ENCODE assay signal across 8 cellular contexts in the genomic region with DNA sequence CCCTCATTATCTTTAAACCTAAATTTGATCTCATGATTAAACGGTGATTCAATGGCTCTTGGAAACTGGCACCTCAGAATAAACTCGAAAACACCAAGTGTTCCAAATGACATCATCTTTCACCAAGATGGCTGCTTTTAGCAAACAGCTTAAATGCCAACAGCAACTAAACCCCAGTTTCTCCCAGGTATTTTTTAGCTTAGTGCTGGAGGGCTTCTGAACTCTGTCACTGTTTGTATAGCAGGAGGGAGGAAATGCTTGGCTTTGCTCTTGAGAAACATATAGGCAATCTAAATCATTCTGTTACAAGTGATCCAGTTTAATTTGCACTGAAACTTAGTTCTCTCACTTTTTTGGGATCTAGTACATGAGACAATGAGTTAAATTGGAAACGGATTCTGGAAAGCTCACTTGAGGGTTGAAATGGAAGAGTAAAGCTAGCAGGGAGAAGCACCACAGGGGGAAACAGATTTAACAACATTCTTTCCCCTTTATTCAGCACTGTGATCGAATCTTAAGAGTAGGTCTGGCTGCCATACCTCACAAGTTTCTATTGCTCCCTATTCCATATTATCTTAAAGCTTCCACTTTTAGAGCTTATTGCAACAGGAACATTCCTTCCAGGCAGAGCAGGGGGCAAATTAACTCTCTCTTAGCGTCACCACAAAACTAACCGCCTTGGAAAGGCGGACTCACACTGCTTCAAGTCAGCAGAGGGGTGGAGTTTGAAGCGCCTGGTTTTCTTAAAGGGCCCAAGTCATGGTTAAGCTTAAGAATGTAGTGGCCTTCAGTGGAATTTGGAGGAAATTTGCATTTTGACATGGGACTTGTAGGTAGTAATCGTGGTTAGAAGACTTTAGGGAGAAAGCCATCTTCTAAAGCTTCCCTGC. TPM values are rescaled to one million over a fixed set of nuclear protein-coding genes. Genes with fewer than 3 reads are reported as not detected.
DNase-seq lines count a peak whose midpoint lies in the region; ATAC-seq, FAIRE-seq and TF ChIP-seq lines count a peak whose summit lies in the region.

No MANE protein-coding gene starts in this region.

- peak; percentile 26 for DNase-seq in NCI-H2029 (lab: John Stamatoyannopoulos, UW)
- DNase-seq in NCI-H2029 treated with DMSO at 0.1 percent for 48 hours (lab: John Stamatoyannopoulos, UW), result no peak
- DNase-seq in amniotic epithelial cell (ENCODE audit: low read depth), result peak; percentile 96
- peak in 2 of 3 donors; percentile 57 to 69 for DNase-seq in right cardiac atrium
- peak; percentile 44 for DNase-seq in pulmonary artery endothelial cell (ENCODE audit: low read depth, low spot score)
- no peak for DNase-seq in D721Med (ENCODE audit: insufficient read length, low spot score)

- H3K27ac ChIP-seq in right cardiac atrium (ENCODE audit: low read length), result peak overlapping the region; percentile 76

- no peak for TF ChIP-seq CTCF in D721Med (IDR thresholded peaks at IDR 0.05; ENCODE audit: insufficient read depth, missing control alignments)

- H3K4me3 ChIP-seq in right cardiac atrium (ENCODE audit: low read length), result peak overlapping the region; percentile 64

- FAIRE-seq in D721Med (lab: Jason Lieb, UNC), result no peak

- no peaks in the 10 kb centered on the region for H3K9me3 ChIP-seq in right cardiac atrium (ENCODE audit: control insufficient read depth, low read length)

- ATAC-seq in HG02981 (IDR thresholded peaks at IDR 0.05; ENCODE audit: unreplicated experiment) (peak; percentile 13), right cardiac atrium (peak; percentile 36 to 44)

- H3K4me1 ChIP-seq in right cardiac atrium (ENCODE audit: control insufficient read depth, insufficient read depth, low read length), result peaks cover 2% of the 10 kb centered on the region

- 3% methylated on average over 9 of the region's 9 CpGs for whole genome bisulfite sequencing in right cardiac atrium

- intact Hi-C loops in right cardiac atrium (cut with DNase I), result loop anchor here in 2 of 4 donors (10.0 kb wide), 2 partner anchors 53 to 283 kb away; no protein-coding TSS in a partner anchor

- H3K27me3 ChIP-seq in right cardiac atrium (ENCODE audit: control insufficient read depth, insufficient read depth), result no peaks in the 10 kb centered on the region

TF ChIP-seq in PFSK-1, 5 proteins besides CTCF, POLR2A, EP300 and RAD21:
- TF ChIP-seq FOXP2 (optimal IDR thresholded peaks at IDR 0.05; ENCODE audit: borderline replicate concordance, extremely low read depth, extremely low read length, insufficient read depth) (no peak), TAF1 (IDR thresholded peaks at IDR 0.05; ENCODE audit: borderline replicate concordance, insufficient read depth, low read length) (0 out of 2 replicates have a peak, but pooled peaks have one; percentile 25), REST (IDR thresholded peaks at IDR 0.05; ENCODE audit: insufficient read depth in 1 of 2, low read depth in 2 of 2, low read length in 2 of 2) (no peak), POLR2AphosphoS5 (IDR thresholded peaks at IDR 0.05; ENCODE audit: low read depth, low read length) (peak; percentile 77), SIN3A (IDR thresholded peaks at IDR 0.05; ENCODE audit: borderline replicate concordance, insufficient read depth, low read length) (no peak)
TF ChIP-seq in PFSK-1: peak in this region for 2.

RNA-seq across cellular contexts. Expression of gene CCDC6, which starts 1.8 kb away (rescaled TPM):
- polyA plus RNA-seq in PFSK-1 (2012; ENCODE audit: insufficient read length, low read depth), result 15.9 TPM
- total RNA-seq in right cardiac atrium, result 10 to 100 TPM; 21.3 to 28.1 (median 23.8) TPM
- 8.3 TPM for polyA plus RNA-seq in right cardiac atrium
- 24.1 and 27.3 TPM in 2 replicates for total RNA-seq in pulmonary artery endothelial cell

Comparison
In these comparisons a context has a peak if more than half of its experiments do, and no peak if none do; other contexts are left out.
1. DNase-seq: peak in NCI-H2029 (single experiment), amniotic epithelial cell (single experiment), right cardiac atrium (2 of 3) and pulmonary artery endothelial cell (single experiment); none in NCI-H2029 treated with DMSO at 0.1 percent for 48 hours (single experiment) and D721Med (single experiment).